Comparison of ENCODE assay signal across 8 cellular contexts in genomic region chr10:97640868-97641811, GRCh38. TPM values are rescaled to one million over a fixed set of nuclear protein-coding genes. Genes with fewer than 3 reads are reported as not detected.
DNase-seq lines count a peak whose midpoint lies in the region; ATAC-seq and TF ChIP-seq lines count a peak whose summit lies in the region.

No MANE protein-coding gene starts in this region.

- POLR2A ChIA-PET in WTC11 (lab: Charles Lee) = interaction anchor here (0.5 to 1.3 kb wide), 6 partner anchors 46 to 142 kb away, joined by 3 to 5 read pairs (median 3); partner anchors contain the start of genes AVPI1, HOGA1 and MARVELD1

- no peaks in the 10 kb centered on the region for H3K9me3 Mint-ChIP-seq in WTC11

- CTCF ChIA-PET in WTC11 (lab: Charles Lee) = interaction anchor here (0.7 to 1.6 kb wide), 6 partner anchors 35 to 261 kb away, joined by 3 to 5 read pairs (median 4); partner anchors contain the start of genes ANKRD2 and RRP12

- H3K27ac Mint-ChIP-seq in WTC11 = peak overlapping the region; percentile 90

- peak overlapping the region; percentile 94 for H3K4me3 Mint-ChIP-seq in WTC11

- H3K27me3 ChIP-seq in mucosa of rectum (ENCODE audit: control insufficient read depth in 2 of 2, insufficient read depth in 2 of 2, low read length in 2 of 2) (no peaks in the 10 kb centered on the region), thyroid gland (no peaks in the 10 kb centered on the region)

- peaks cover 27% of the 10 kb centered on the region for H3K4me1 Mint-ChIP-seq in WTC11

- H3K27me3 Mint-ChIP-seq in WTC11 (ENCODE audit: low read depth) = no peaks in the 10 kb centered on the region

- H3K36me3 ChIP-seq in mucosa of rectum (ENCODE audit: control insufficient read depth in 2 of 2, insufficient read depth in 2 of 2, low read length in 2 of 2) = no peaks in the 10 kb centered on the region
- no peaks in the 10 kb centered on the region for H3K36me3 ChIP-seq in thyroid gland

- H3K9me3 ChIP-seq in mucosa of rectum (ENCODE audit: control insufficient read depth in 2 of 2, low read length in 2 of 2) = no peaks in the 10 kb centered on the region
- no peaks in the 10 kb centered on the region for H3K9me3 ChIP-seq in thyroid gland

- peaks cover 7 to 8% of the 10 kb centered on the region in 2 donors for H3K4me1 ChIP-seq in mucosa of rectum (ENCODE audit: control insufficient read depth in 2 of 2, insufficient read depth in 2 of 2, low read length in 2 of 2)
- peaks cover 11 to 18% of the 10 kb centered on the region in 2 donors for H3K4me1 ChIP-seq in thyroid gland

- H3K36me3 Mint-ChIP-seq in WTC11 = peaks cover 27% of the 10 kb centered on the region

- intact Hi-C loops in thyroid gland (cut with DNase I) = no loop called here

- TF ChIP-seq CTCF in C4-2B (conservative IDR thresholded peaks at IDR 0.05) (no peak), WTC11 (IDR thresholded peaks at IDR 0.05) (no peak), thyroid gland (IDR thresholded peaks at IDR 0.05) (no peak)

- DNase-seq in HT1080 (ENCODE audit: low read depth) (peak; percentile 18), WTC11 (ENCODE audit: low spot score) (peak; percentile 48), erythroblast (lab: John Stamatoyannopoulos, UW) (peak; percentile 56 to 71), thyroid gland (peak; percentile 9 to 36), cerebellar cortex (ENCODE audit: low spot score) (no peak)

- H3K9ac ChIP-seq in mucosa of rectum (ENCODE audit: low read depth in 1 of 2, low read length in 2 of 2) = peak overlapping the region; percentile 80 to 89

- 1 to 3% methylated on average over 31 to 36 of the region's 67 CpGs for WGBS in thyroid gland, 2 donors

- H3K27ac ChIP-seq in C4-2B (peak overlapping the region; percentile 70), mucosa of rectum (ENCODE audit: low read depth in 2 of 2, low read length in 2 of 2) (peak overlapping the region; percentile 77 to 78), thyroid gland (peak overlapping the region; percentile 45 to 81 (median 78))

- H3K4me3 ChIP-seq in mucosa of rectum (ENCODE audit: low read length in 2 of 2) (peak overlapping the region; percentile 80 to 82), thyroid gland (replicated peaks in 1 of 3) (peak overlapping the region; percentile 78 to 95 (median 88))

- ATAC-seq in GM19438 (IDR thresholded peaks at IDR 0.05; ENCODE audit: low read depth, unreplicated experiment) (peak; percentile 25), WTC11 (peak; percentile 14)

- TF ChIP-seq POLR2A in erythroblast (IDR thresholded peaks at IDR 0.05; ENCODE audit: low read length) = peak; percentile 61
- TF ChIP-seq POLR2A in thyroid gland (IDR thresholded peaks at IDR 0.05) = no peak

TF ChIP-seq in WTC11, 78 proteins besides CTCF, POLR2A, EP300 and RAD21:
- TF ChIP-seq GABPB1 (CRISPR knock-in tag; IDR thresholded peaks at IDR 0.05) = no peak
- TF ChIP-seq, protein P1, sequence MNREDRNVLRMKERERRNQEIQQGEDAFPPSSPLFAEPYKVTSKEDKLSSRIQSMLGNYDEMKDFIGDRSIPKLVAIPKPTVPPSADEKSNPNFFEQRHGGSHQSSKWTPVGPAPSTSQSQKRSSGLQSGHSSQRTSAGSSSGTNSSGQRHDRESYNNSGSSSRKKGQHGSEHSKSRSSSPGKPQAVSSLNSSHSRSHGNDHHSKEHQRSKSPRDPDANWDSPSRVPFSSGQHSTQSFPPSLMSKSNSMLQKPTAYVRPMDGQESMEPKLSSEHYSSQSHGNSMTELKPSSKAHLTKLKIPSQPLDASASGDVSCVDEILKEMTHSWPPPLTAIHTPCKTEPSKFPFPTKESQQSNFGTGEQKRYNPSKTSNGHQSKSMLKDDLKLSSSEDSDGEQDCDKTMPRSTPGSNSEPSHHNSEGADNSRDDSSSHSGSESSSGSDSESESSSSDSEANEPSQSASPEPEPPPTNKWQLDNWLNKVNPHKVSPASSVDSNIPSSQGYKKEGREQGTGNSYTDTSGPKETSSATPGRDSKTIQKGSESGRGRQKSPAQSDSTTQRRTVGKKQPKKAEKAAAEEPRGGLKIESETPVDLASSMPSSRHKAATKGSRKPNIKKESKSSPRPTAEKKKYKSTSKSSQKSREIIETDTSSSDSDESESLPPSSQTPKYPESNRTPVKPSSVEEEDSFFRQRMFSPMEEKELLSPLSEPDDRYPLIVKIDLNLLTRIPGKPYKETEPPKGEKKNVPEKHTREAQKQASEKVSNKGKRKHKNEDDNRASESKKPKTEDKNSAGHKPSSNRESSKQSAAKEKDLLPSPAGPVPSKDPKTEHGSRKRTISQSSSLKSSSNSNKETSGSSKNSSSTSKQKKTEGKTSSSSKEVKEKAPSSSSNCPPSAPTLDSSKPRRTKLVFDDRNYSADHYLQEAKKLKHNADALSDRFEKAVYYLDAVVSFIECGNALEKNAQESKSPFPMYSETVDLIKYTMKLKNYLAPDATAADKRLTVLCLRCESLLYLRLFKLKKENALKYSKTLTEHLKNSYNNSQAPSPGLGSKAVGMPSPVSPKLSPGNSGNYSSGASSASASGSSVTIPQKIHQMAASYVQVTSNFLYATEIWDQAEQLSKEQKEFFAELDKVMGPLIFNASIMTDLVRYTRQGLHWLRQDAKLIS (CRISPR knock-in tag; IDR thresholded peaks at IDR 0.05; ENCODE audit: borderline replicate concordance) = no peak
- TF ChIP-seq ESRRA (CRISPR knock-in tag; IDR thresholded peaks at IDR 0.05; ENCODE audit: borderline replicate concordance) = 0 out of 2 replicates have a peak, but pooled peaks have one; percentile 30
- no peak for TF ChIP-seq NFATC4 (CRISPR knock-in tag; IDR thresholded peaks at IDR 0.05)
- no peak for TF ChIP-seq SMAD3 (CRISPR knock-in tag; IDR thresholded peaks at IDR 0.05; ENCODE audit: borderline replicate concordance)
- TF ChIP-seq MYBL2 (CRISPR knock-in tag; IDR thresholded peaks at IDR 0.05) = 0 out of 2 replicates have a peak, but pooled peaks have one; percentile 48
- TF ChIP-seq EMX1 (CRISPR knock-in tag; IDR thresholded peaks at IDR 0.05) = no peak

RNA-seq across cellular contexts. Expression of gene PI4K2A, which starts 0.7 kb away (rescaled TPM):
- total RNA-seq in HT1080 (2014; rRNA removed; shearing (Covaris generic)) = 19.8 and 20.5 TPM in 2 replicates
- polyA plus RNA-seq in HT1080 (2015; cell fraction: cytosol; rRNA removed) = 17.1 and 18.3 TPM in 2 replicates
- 16.7 and 19.4 TPM in 2 replicates for polyA plus RNA-seq in HT1080 (2015; cell fraction: nucleus; rRNA removed)
- total RNA-seq in WTC11 (2021) (18.6 to 19.6 TPM (median 19.5 TPM) in 3 replicates), thyroid gland (10 to 100 TPM; 19.9 to 31.3 (median 24.1) TPM)

RNA-seq across cellular contexts. Expression of gene MORN4, which starts 7.8 kb away (rescaled TPM):
- 1.9 and 3.6 TPM in 2 replicates for total RNA-seq in HT1080 (2014; rRNA removed; shearing (Covaris generic))
- polyA plus RNA-seq in HT1080 (2015; cell fraction: cytosol; rRNA removed) = 12.6 and 13.8 TPM in 2 replicates
- polyA plus RNA-seq in HT1080 (2015; cell fraction: nucleus; rRNA removed) = 6.4 and 11.0 TPM in 2 replicates
- total RNA-seq in WTC11 (2021) (21.8 to 27.1 TPM (median 24.0 TPM) in 3 replicates), thyroid gland (10 to 100 TPM in 2 of 4 donors, 1 to 10 TPM in 2; 4.6 to 18.9 (median 9.7) TPM)

RNA-seq across cellular contexts. Expression of gene AVPI1, which starts 45.9 kb away (rescaled TPM):
- total RNA-seq in HT1080 (2014; rRNA removed; shearing (Covaris generic)) = 27.4 and 34.9 TPM in 2 replicates
- 14.5 and 16.8 TPM in 2 replicates for polyA plus RNA-seq in HT1080 (2015; cell fraction: cytosol; rRNA removed)
- polyA plus RNA-seq in HT1080 (2015; cell fraction: nucleus; rRNA removed) = 8.9 and 12.3 TPM in 2 replicates
- 8.1 to 9.8 TPM (median 9.0 TPM) in 3 replicates for total RNA-seq in WTC11 (2021)
- 10 to 100 TPM in 2 of 4 donors, 1 to 10 TPM in 2; 6.7 to 17.8 (median 11.2) TPM for total RNA-seq in thyroid gland

RNA-seq across cellular contexts. Expression of gene C10orf62, which starts 51.6 kb away (rescaled TPM):
- not detected in 2 replicates for total RNA-seq in HT1080 (2014; rRNA removed; shearing (Covaris generic))
- polyA plus RNA-seq in HT1080 (2015; cell fraction: cytosol; rRNA removed) = not detected in 2 replicates
- polyA plus RNA-seq in HT1080 (2015; cell fraction: nucleus; rRNA removed) = 0.46 TPM in 1 of 2 replicates, not detected in the other
- total RNA-seq in WTC11 (2021) (0.21 to 0.34 TPM in 2 of 3 replicates, not detected in the other), thyroid gland (1 to 10 TPM in 2 of 4 donors, not detected in 2; 1.0 to 1.1 TPM)

RNA-seq across cellular contexts. Expression of gene HOGA1, which starts 57.0 kb away (rescaled TPM):
- total RNA-seq in HT1080 (2014; rRNA removed; shearing (Covaris generic)) = 0.53 TPM in 1 of 2 replicates, not detected in the other
- 0.16 and 0.72 TPM in 2 replicates for polyA plus RNA-seq in HT1080 (2015; cell fraction: cytosol; rRNA removed)
- polyA plus RNA-seq in HT1080 (2015; cell fraction: nucleus; rRNA removed) = 1.2 and 2.0 TPM in 2 replicates
- total RNA-seq in WTC11 (2021) = 0.15 to 0.62 TPM (median 0.55 TPM) in 3 replicates
- 1 to 10 TPM in 2 of 4 donors, under 1 TPM in 2; 0.67 to 4.5 (median 0.93) TPM for total RNA-seq in thyroid gland
